In the genomic region with DNA sequence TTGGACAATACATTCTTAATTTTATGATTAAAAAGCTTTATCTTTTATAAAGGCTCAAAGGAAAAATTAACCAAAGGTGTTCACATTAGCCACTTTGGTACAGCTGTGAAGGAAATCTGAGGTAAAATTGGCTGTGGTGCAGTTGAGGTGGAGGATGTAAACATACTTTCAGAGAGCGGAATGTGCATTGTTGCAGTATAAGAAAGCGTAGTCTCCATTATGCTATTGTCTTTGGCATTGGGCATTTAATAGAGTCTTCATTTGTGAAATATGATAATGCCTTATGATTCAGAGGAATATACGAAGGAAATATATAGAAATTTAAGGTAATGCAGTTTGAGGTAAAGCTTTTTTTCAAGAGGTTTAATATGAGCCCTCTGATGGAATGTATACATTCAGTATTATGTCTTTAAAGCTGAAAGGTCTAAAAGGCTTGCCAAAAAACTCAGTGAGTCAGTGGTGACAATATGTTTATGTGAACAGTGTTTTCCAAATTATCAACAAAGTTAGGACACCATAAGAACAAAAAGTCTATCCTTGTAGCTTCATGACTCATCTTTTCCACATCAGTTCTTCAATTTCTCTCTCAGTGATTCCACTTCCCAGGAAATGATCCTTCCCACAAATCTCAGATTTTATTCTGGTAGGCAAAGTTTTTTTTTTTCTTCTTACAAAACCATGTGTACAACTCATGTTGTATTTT, we compare ENCODE assay signal across 14 cellular contexts. TPM values are rescaled to one million over a fixed set of nuclear protein-coding genes. Genes with fewer than 3 reads are reported as not detected.
DNase-seq lines count a peak whose midpoint lies in the region; ATAC-seq and TF ChIP-seq lines count a peak whose summit lies in the region.
"Had no signal": no experiment of that assay in that cellular context is flagged by ENCODE, and none has a peak within 500 bp of the region (broad histone marks: within the 10 kb centered on the region; RNA-seq: fewer than 3 reads in every experiment).

No MANE protein-coding gene starts in this region.

- no peak for TF ChIP-seq CTCF in HCT116 (IDR thresholded peaks at IDR 0.05 in 2 of 3, conservative IDR thresholded peaks at IDR 0.05 in 1 of 3; ENCODE audit: borderline replicate concordance in 1 of 3, insufficient read depth in 1 of 3, low read depth in 2 of 3, low read length in 2 of 3)
- TF ChIP-seq CTCF in astrocyte of the cerebellum (IDR thresholded peaks at IDR 0.05; ENCODE audit: low read depth, low read length, missing control alignments) = no peak
- no peak for TF ChIP-seq CTCF in hepatocyte (IDR thresholded peaks at IDR 0.05; ENCODE audit: poor library complexity)

- H3K4me3 ChIP-seq in HCT116 (replicated peaks in 1 of 2; ENCODE audit: low read depth in 1 of 2, low read length in 2 of 2) (no peak overlapping the region), astrocyte of the cerebellum (ENCODE audit: low read depth, low read length) (no peak overlapping the region), hepatocyte (no peak overlapping the region), urinary bladder (ENCODE audit: low read depth, low read length) (no peak overlapping the region)
- H3K4me3 ChIP-seq: lung, spleen had no signal

- H2AFZ ChIP-seq in HCT116 (ENCODE audit: low read depth, low read length, poor library complexity, severe bottlenecking) (no peak overlapping the region), hepatocyte (no peak overlapping the region)

- POLR2A ChIA-PET in HCT116 (lab: Charles Lee) = no interaction called here
- POLR2A ChIA-PET in activated CD4-positive, alpha-beta T cell treated with anti-CD3 and anti-CD28 coated beads for 36 hours (lab: Charles Lee) = no interaction called here

- TF ChIP-seq POLR2A in HCT116 (IDR thresholded peaks at IDR 0.05; ENCODE audit: borderline replicate concordance, extremely low read depth, insufficient read depth, insufficient read length) = no peak

- H3K4me3 Mint-ChIP-seq in activated CD4-positive, alpha-beta T cell treated with anti-CD3 and anti-CD28 coated beads for 36 hours = no peak overlapping the region
- H3K4me3 Mint-ChIP-seq: effector memory CD8-positive, alpha-beta T cell had no signal

- H3K27ac Mint-ChIP-seq in activated CD4-positive, alpha-beta T cell treated with anti-CD3 and anti-CD28 coated beads for 36 hours = no peak overlapping the region
- H3K27ac Mint-ChIP-seq: activated T-helper 2 cell treated with anti-CD3 and anti-CD28 coated beads, Interferon-gamma antibody, Interleukin-2, Interleukin-4, amounts not matched to agents 10 μg/mL and 5 μg/mL and 100 μg/mL, durations not matched to agents 14 hours and 24 hours and 36 hours; effector memory CD8-positive, alpha-beta T cell had no signal

- no peaks in the 10 kb centered on the region for H3K27me3 ChIP-seq in HCT116 (ENCODE audit: insufficient read depth, low read length)
- no peaks in the 10 kb centered on the region for H3K27me3 ChIP-seq in hepatocyte
- H3K27me3 ChIP-seq: spleen had no signal

- H3K36me3 ChIP-seq in HCT116 (ENCODE audit: control insufficient read depth in 1 of 2, insufficient read depth in 2 of 2, low read length in 2 of 2) = 0 out of 4 replicates have a peak, but pooled peaks cover 0 to 14% of the 10 kb centered on the region in 2 experiments
- H3K36me3 ChIP-seq in hepatocyte (replicated peaks; ENCODE audit: insufficient read depth, low read depth) = no peaks in the 10 kb centered on the region
- H3K36me3 ChIP-seq in urinary bladder (ENCODE audit: insufficient read depth) = no peaks in the 10 kb centered on the region

- no peaks in the 10 kb centered on the region for H3K27me3 Mint-ChIP-seq in activated CD4-positive, alpha-beta T cell treated with anti-CD3 and anti-CD28 coated beads for 36 hours
- H3K27me3 Mint-ChIP-seq: effector memory CD8-positive, alpha-beta T cell had no signal

- peak; percentile 45 for DNase-seq in HCT116 (ENCODE audit: low read depth, low spot score)
- peak; percentile 82 for DNase-seq in astrocyte of the cerebellum (ENCODE audit: low read depth)
- DNase-seq in hepatocyte (ENCODE audit: low spot score) = peak; percentile 57
- no peak for DNase-seq in NCI-H1048 (lab: John Stamatoyannopoulos, UW)
- DNase-seq in activated CD4-positive, alpha-beta T cell treated with anti-CD3 and anti-CD28 coated beads for 36 hours = no peak
- DNase-seq: effector memory CD8-positive, alpha-beta T cell; NCI-H774; spleen; stimulated activated naive CD4-positive, alpha-beta T cell treated with Interleukin-2 at 50 U/mL for 16 hours had no signal

- intact Hi-C loops in HCT116 (cut with micrococcal nuclease) = no loop called here
- intact Hi-C loops in activated CD4-positive, alpha-beta T cell treated with anti-CD3 and anti-CD28 coated beads for 36 hours (cut with DNase I, micrococcal nuclease) = no loop called here

- H3K4me2 ChIP-seq in HCT116 (ENCODE audit: low read length) (peak overlapping the region; percentile 40; the same call in 1 of the 2 replicates), hepatocyte (no peak overlapping the region)

- peaks cover 0 to 9% of the 10 kb centered on the region in 2 experiments; a peak in 3 of 4 replicates for H3K4me1 ChIP-seq in HCT116 (ENCODE audit: control insufficient read depth in 1 of 2, insufficient read depth in 2 of 2, low read length in 2 of 2)
- no peaks in the 10 kb centered on the region for H3K4me1 ChIP-seq in hepatocyte (ENCODE audit: insufficient read depth)
- no peaks in the 10 kb centered on the region for H3K4me1 ChIP-seq in urinary bladder (ENCODE audit: insufficient read depth)
- H3K4me1 ChIP-seq: spleen had no signal

- in situ Hi-C loops in astrocyte of the cerebellum (cut with HindIII; ENCODE audit: low sequenced_read_pairs) = no loop called here

- H3K9me3 ChIP-seq in HCT116 (ENCODE audit: control insufficient read depth in 1 of 2, insufficient read depth in 1 of 2, low read depth in 1 of 2, low read length in 2 of 2) (no peaks in the 10 kb centered on the region), hepatocyte (ENCODE audit: low read depth) (no peaks in the 10 kb centered on the region)

- no TSS peak for BruUV-seq in HCT116 (replicated peaks; lab: Mats Ljungman, UMichigan)

- CTCF ChIA-PET in HCT116 (lab: Charles Lee) = interaction anchor here (1.1 kb wide), 1 partner anchor 8 kb away, joined by 6 read pairs; no protein-coding TSS in a partner anchor
- CTCF ChIA-PET in activated CD4-positive, alpha-beta T cell treated with anti-CD3 and anti-CD28 coated beads for 36 hours (lab: Charles Lee) = interaction anchor here (0.6 to 0.7 kb wide), 2 partner anchors 36 to 557 kb away, joined by 4 read pairs; no protein-coding TSS in a partner anchor

- H4K20me1 ChIP-seq in HCT116 (ENCODE audit: insufficient read depth) (no peaks in the 10 kb centered on the region), hepatocyte (ENCODE audit: insufficient read depth, poor library complexity, severe bottlenecking) (no peaks in the 10 kb centered on the region)

- H3K9me2 ChIP-seq in HCT116 (ENCODE audit: insufficient read depth) = no peaks in the 10 kb centered on the region
- no peaks in the 10 kb centered on the region for H3K9me2 ChIP-seq in hepatocyte (replicated peaks; ENCODE audit: insufficient read depth)

- no peak overlapping the region for H3K9ac ChIP-seq in HCT116 (ENCODE audit: low read length)

- no peaks in the 10 kb centered on the region for H3K9me3 Mint-ChIP-seq in activated CD4-positive, alpha-beta T cell treated with anti-CD3 and anti-CD28 coated beads for 36 hours (ENCODE audit: low read depth)
- H3K9me3 Mint-ChIP-seq: activated T-helper 2 cell treated with anti-CD3 and anti-CD28 coated beads, Interferon-gamma antibody, Interleukin-2, Interleukin-4, amounts not matched to agents 10 μg/mL and 5 μg/mL and 100 μg/mL, durations not matched to agents 14 hours and 24 hours and 36 hours; effector memory CD8-positive, alpha-beta T cell had no signal

- no peak for TF ChIP-seq RAD21 in HCT116 (IDR thresholded peaks at IDR 0.05; ENCODE audit: low read depth)

- RAD21 ChIA-PET in HCT116 (lab: Charles Lee; ENCODE audit: low non-redundant PET in 1 of 2, low total read pairs in 2 of 2, uncharacterized antibody in 2 of 2, unreplicated experiment in 2 of 2) = no interaction called here

- ATAC-seq in HCT116 (no peak), HG02610 (IDR thresholded peaks at IDR 0.05; ENCODE audit: unreplicated experiment) (no peak)
- ATAC-seq in activated CD4-positive, alpha-beta T cell treated with anti-CD3 and anti-CD28 coated beads for 36 hours = no peak
- ATAC-seq: effector memory CD8-positive, alpha-beta T cell had no signal

- H3K4me1 Mint-ChIP-seq in activated CD4-positive, alpha-beta T cell treated with anti-CD3 and anti-CD28 coated beads for 36 hours = no peaks in the 10 kb centered on the region

- H3K27ac ChIP-seq in HCT116 (ENCODE audit: low read depth, low read length) (peak overlapping the region; percentile 35; the same call in 1 of the 2 replicates), hepatocyte (peak overlapping the region; percentile 7), urinary bladder (ENCODE audit: low read depth) (peak overlapping the region; percentile 50)
- H3K27ac ChIP-seq: spleen, VCaP had no signal

- 79% methylated on average over 3 of the region's 3 CpGs for WGBS in hepatocyte (ENCODE audit: low lambda C conversion rate, missing lambda C conversion rate)
- WGBS in urinary bladder = 97% methylated on average over 3 of the region's 3 CpGs

- no peaks in the 10 kb centered on the region for H3K79me2 ChIP-seq in HCT116 (ENCODE audit: insufficient read depth, low read length)
- H3K79me2 ChIP-seq in hepatocyte = no peaks in the 10 kb centered on the region

- peaks cover 20% of the 10 kb centered on the region for H3K36me3 Mint-ChIP-seq in activated CD4-positive, alpha-beta T cell treated with anti-CD3 and anti-CD28 coated beads for 36 hours (ENCODE audit: low read depth)

TF ChIP-seq in HCT116, 20 proteins besides CTCF, POLR2A, EP300 and RAD21 (continues in another document):
- TF ChIP-seq EZH2 (IDR thresholded peaks at IDR 0.05) (no peak), CBX3 (IDR thresholded peaks at IDR 0.05; ENCODE audit: low read depth) (no peak), CEBPB (IDR thresholded peaks at IDR 0.05; ENCODE audit: low read depth) (peak; percentile 24; the same call in 1 of the 2 replicates), JUND (IDR thresholded peaks at IDR 0.05) (peak; percentile 76)
- TF ChIP-seq, protein P1, sequence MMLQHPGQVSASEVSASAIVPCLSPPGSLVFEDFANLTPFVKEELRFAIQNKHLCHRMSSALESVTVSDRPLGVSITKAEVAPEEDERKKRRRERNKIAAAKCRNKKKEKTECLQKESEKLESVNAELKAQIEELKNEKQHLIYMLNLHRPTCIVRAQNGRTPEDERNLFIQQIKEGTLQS (IDR thresholded peaks at IDR 0.05) = 0 out of 2 replicates have a peak, but pooled peaks have one; percentile 14

RNA-seq across cellular contexts. Expression of a gene that starts 26.9 kb away (rescaled TPM):
- 0.84 TPM for total RNA-seq in HCT116 (2021; ENCODE audit: unreplicated experiment)
- 0.29 and 0.42 TPM in 2 replicates for polyA plus RNA-seq in HCT116 (2012)
- total RNA-seq in hepatocyte = 40.2 and 40.7 TPM in 2 replicates
- polyA plus RNA-seq in hepatocyte = 15.7 and 21.6 TPM in 2 replicates
- 101 TPM for total RNA-seq in urinary bladder
- polyA plus RNA-seq in urinary bladder = 57.9 TPM
- under 1 TPM; 0.21 to 0.23 TPM for total RNA-seq in activated CD4-positive, alpha-beta T cell treated with anti-CD3 and anti-CD28 coated beads for 36 hours

RNA-seq across cellular contexts. Expression of a gene that starts 43.9 kb away (rescaled TPM):
- 51.4 TPM for total RNA-seq in HCT116 (2021; ENCODE audit: unreplicated experiment)
- 35.8 and 36.1 TPM in 2 replicates for polyA plus RNA-seq in HCT116 (2012)
- 59.3 and 65.2 TPM in 2 replicates for total RNA-seq in hepatocyte
- polyA plus RNA-seq in hepatocyte = 52.3 and 57.4 TPM in 2 replicates
- total RNA-seq in urinary bladder = 54.8 TPM
- 78.4 TPM for polyA plus RNA-seq in urinary bladder
- 10 to 100 TPM; 29.7 to 34.8 TPM for total RNA-seq in activated CD4-positive, alpha-beta T cell treated with anti-CD3 and anti-CD28 coated beads for 36 hours

Comparison
In these comparisons a context has a peak if more than half of its experiments do, and no peak if none do; other contexts are left out.
1. DNase-seq: peak in HCT116 (single experiment), astrocyte of the cerebellum (single experiment) and hepatocyte (single experiment); none in NCI-H1048 (single experiment) and activated CD4-positive, alpha-beta T cell treated with anti-CD3 and anti-CD28 coated beads for 36 hours (single experiment).
2. RNA of a gene that starts 26.9 kb away (total RNA-seq): 101 TPM in urinary bladder (single experiment) and 40.2 to 40.7 TPM in hepatocyte; 0.84 TPM in HCT116 (single experiment) and 0.21 to 0.23 TPM in activated CD4-positive, alpha-beta T cell treated with anti-CD3 and anti-CD28 coated beads for 36 hours; every median in the first group is over 10 times any median in the second.
3. Peak in every context shown above with its lines, with median percentiles within 50 percentile points of each other: H3K27ac ChIP-seq.